2 cellular contexts compared by ENCODE assay signal in genomic region chr1:153945795-153946621, GRCh38.
A peak's percentile ranks its signal among the peaks of the same experiment; 100 is the strongest.
TF ChIP-seq lines count a peak whose summit lies in the region.

No MANE protein-coding gene starts in this region.

TF ChIP-seq in A549, 52 proteins besides CTCF, POLR2A, EP300 and RAD21:
- peak; percentile 53 to 85; a peak in 3 of 5 replicates for TF ChIP-seq JUN (IDR thresholded peaks at IDR 0.05)
- TF ChIP-seq USF2 (IDR thresholded peaks at IDR 0.05), result peak; percentile 57; the same call in 1 of the 2 replicates
- TF ChIP-seq ESRRA (IDR thresholded peaks at IDR 0.05; ENCODE audit: borderline replicate concordance, low read length), result no peak
- TF ChIP-seq PHF8 (IDR thresholded peaks at IDR 0.05; ENCODE audit: borderline replicate concordance, low read depth), result 0 out of 2 replicates have a peak, but pooled peaks have one; percentile 20
- no peak for TF ChIP-seq CHD4 (IDR thresholded peaks at IDR 0.05; ENCODE audit: borderline replicate concordance)
- no peak for TF ChIP-seq NR3C1 (IDR thresholded peaks at IDR 0.05)
- TF ChIP-seq HOXB13 (CRISPR knock-in tag; IDR thresholded peaks at IDR 0.05; ENCODE audit: low read depth), result no peak
- no peak for TF ChIP-seq RCOR1 (IDR thresholded peaks at IDR 0.05; ENCODE audit: low read depth, low read length)
- TF ChIP-seq SMC3 (IDR thresholded peaks at IDR 0.05), result no peak
- peak; percentile 52; the same call in 1 of the 2 replicates for TF ChIP-seq MAX (IDR thresholded peaks at IDR 0.05)
- TF ChIP-seq REST (IDR thresholded peaks at IDR 0.05), result 0 out of 2 replicates have a peak, but pooled peaks have one; percentile 9
- no peak for TF ChIP-seq MAFK (IDR thresholded peaks at IDR 0.05; ENCODE audit: partially characterized antibody)
- no peak for TF ChIP-seq EHF (CRISPR knock-in tag; IDR thresholded peaks at IDR 0.05)

TF ChIP-seq in H1, 55 proteins besides CTCF, POLR2A, EP300 and RAD21:
- no peak; a peak in 1 of 4 replicates for TF ChIP-seq HDAC2 (IDR thresholded peaks at IDR 0.05; ENCODE audit: borderline replicate concordance in 1 of 2, low read depth in 2 of 2, low read length in 2 of 2)
- no peak for TF ChIP-seq HDAC6 (IDR thresholded peaks at IDR 0.05; ENCODE audit: low read depth, low read length)
- no peak for TF ChIP-seq CBX5 (IDR thresholded peaks at IDR 0.05; ENCODE audit: low read depth, low read length)
- no peak for TF ChIP-seq BCL11A (IDR thresholded peaks at IDR 0.05; ENCODE audit: low read depth in 2 of 2, low read length in 2 of 2)
- no peak for TF ChIP-seq ZNF274 (IDR thresholded peaks at IDR 0.05; ENCODE audit: borderline replicate concordance, extremely low read depth, low read length)
- no peak for TF ChIP-seq RXRA (IDR thresholded peaks at IDR 0.05; ENCODE audit: insufficient read depth, low read depth, low read length)
- no peak for TF ChIP-seq BACH1 (IDR thresholded peaks at IDR 0.05; ENCODE audit: low read length)
- TF ChIP-seq CHD2 (IDR thresholded peaks at IDR 0.05; ENCODE audit: low read length), result no peak
- no peak for TF ChIP-seq NANOG (IDR thresholded peaks at IDR 0.05; ENCODE audit: insufficient read depth, low read depth, low read length, poor library complexity, severe bottlenecking)
- TF ChIP-seq POU5F1 (IDR thresholded peaks at IDR 0.05; ENCODE audit: low read depth, low read length), result no peak
- TF ChIP-seq SP2 (IDR thresholded peaks at IDR 0.05; ENCODE audit: low read length), result no peak
- peak in 1 of 2 experiments; percentile 15; a peak in 2 of 4 replicates for TF ChIP-seq SIN3A (conservative IDR thresholded peaks at IDR 0.05 in 1 of 2, IDR thresholded peaks at IDR 0.05 in 1 of 2; ENCODE audit: low read depth in 1 of 2, low read length in 2 of 2)
- no peak for TF ChIP-seq CHD1 (IDR thresholded peaks at IDR 0.05; ENCODE audit: low read depth, low read length)
- TF ChIP-seq SUZ12 (IDR thresholded peaks at IDR 0.05; ENCODE audit: low read length), result no peak
- no peak for TF ChIP-seq GABPA (IDR thresholded peaks at IDR 0.05; ENCODE audit: borderline replicate concordance, insufficient read depth, low read length)
- no peak for TF ChIP-seq SP1 (IDR thresholded peaks at IDR 0.05; ENCODE audit: low read depth, low read length)
- TF ChIP-seq RFX5 (IDR thresholded peaks at IDR 0.05; ENCODE audit: borderline replicate concordance, low read depth, low read length), result no peak
- no peak for TF ChIP-seq ATF3 (IDR thresholded peaks at IDR 0.05; ENCODE audit: insufficient read depth, low read depth, low read length)
- peak; percentile 52; the same call in 1 of the 2 replicates for TF ChIP-seq CREB1 (IDR thresholded peaks at IDR 0.05)
- no peak for TF ChIP-seq NRF1 (IDR thresholded peaks at IDR 0.05; ENCODE audit: low read depth, low read length)
- TF ChIP-seq JUND (IDR thresholded peaks at IDR 0.05; ENCODE audit: low read length), result no peak
- TF ChIP-seq TAF7 (optimal IDR thresholded peaks at IDR 0.05; ENCODE audit: borderline replicate concordance, low read depth, low read length), result no peak
- TF ChIP-seq SP4 (IDR thresholded peaks at IDR 0.05; ENCODE audit: low read length), result no peak
- TF ChIP-seq MAFK (IDR thresholded peaks at IDR 0.05; ENCODE audit: low read depth, low read length), result no peak
- no peak for TF ChIP-seq RNF2 (IDR thresholded peaks at IDR 0.05; ENCODE audit: borderline replicate concordance, low read depth, low read length, missing control alignments, poor library complexity, severe bottlenecking)
- TF ChIP-seq BRCA1 (IDR thresholded peaks at IDR 0.05; ENCODE audit: low read depth, low read length), result no peak
- no peak for TF ChIP-seq TEAD4 (IDR thresholded peaks at IDR 0.05; ENCODE audit: low read depth, low read length)
- no peak for TF ChIP-seq CTBP2 (IDR thresholded peaks at IDR 0.05; ENCODE audit: borderline replicate concordance, insufficient read depth, insufficient read length, low read length)
- TF ChIP-seq KDM5A (IDR thresholded peaks at IDR 0.05; ENCODE audit: low read length), result no peak
- TF ChIP-seq EZH2 (IDR thresholded peaks at IDR 0.05; ENCODE audit: low read depth, low read length, severe bottlenecking), result no peak
- no peak for TF ChIP-seq TCF12 (IDR thresholded peaks at IDR 0.05; ENCODE audit: low read depth, low read length)
- TF ChIP-seq EGR1 (IDR thresholded peaks at IDR 0.05; ENCODE audit: borderline replicate concordance, low read depth, low read length), result no peak
- TF ChIP-seq CBX8 (IDR thresholded peaks at IDR 0.05; ENCODE audit: borderline replicate concordance, low read depth, low read length), result no peak
- peak; percentile 76 for TF ChIP-seq PHF8 (conservative IDR thresholded peaks at IDR 0.05; ENCODE audit: low read depth, low read length)
- no peak for TF ChIP-seq ATF2 (IDR thresholded peaks at IDR 0.05; ENCODE audit: low read length)
- no peak for TF ChIP-seq CHD7 (IDR thresholded peaks at IDR 0.05; ENCODE audit: insufficient replicate concordance, low read length)
- no peak for TF ChIP-seq POLR2AphosphoS5 (IDR thresholded peaks at IDR 0.05; ENCODE audit: low read depth, low read length)
- TF ChIP-seq KDM1A (IDR thresholded peaks at IDR 0.05; ENCODE audit: borderline replicate concordance, low read length), result no peak
- TF ChIP-seq YY1 (IDR thresholded peaks at IDR 0.05; ENCODE audit: low read depth, low read length), result peak; percentile 16; the same call in 1 of the 2 replicates
- TF ChIP-seq GTF2F1 (IDR thresholded peaks at IDR 0.05; ENCODE audit: borderline replicate concordance, low read depth, low read length), result no peak
- TF ChIP-seq FOSL1 (IDR thresholded peaks at IDR 0.05; ENCODE audit: insufficient read depth, low read depth, low read length), result no peak
- TF ChIP-seq E2F6 (IDR thresholded peaks at IDR 0.05), result no peak
- TF ChIP-seq TAF1 (IDR thresholded peaks at IDR 0.05; ENCODE audit: low read depth, low read length), result no peak; the same call in 1 of the 2 replicates
- TF ChIP-seq JUN (IDR thresholded peaks at IDR 0.05; ENCODE audit: low read depth, low read length), result no peak
- TF ChIP-seq MAX (IDR thresholded peaks at IDR 0.05), result peak; percentile 45; the same call in 1 of the 2 replicates
- TF ChIP-seq SAP30 (IDR thresholded peaks at IDR 0.05; ENCODE audit: insufficient read depth, insufficient replicate concordance, low read length), result peak; percentile 5
- TF ChIP-seq USF2 (IDR thresholded peaks at IDR 0.05; ENCODE audit: low read length), result no peak
- no peak for TF ChIP-seq SIX5 (IDR thresholded peaks at IDR 0.05; ENCODE audit: low read depth, low read length)
- no peak for TF ChIP-seq SRF (IDR thresholded peaks at IDR 0.05; ENCODE audit: low read depth, low read length)
- TF ChIP-seq TBP (IDR thresholded peaks at IDR 0.05; ENCODE audit: low read depth, low read length), result no peak
- peak; percentile 79 for TF ChIP-seq KDM4A (IDR thresholded peaks at IDR 0.05; ENCODE audit: low read depth, low read length, severe bottlenecking)
- no peak for TF ChIP-seq ASH2L (IDR thresholded peaks at IDR 0.05; ENCODE audit: low read length)
- TF ChIP-seq CEBPB (IDR thresholded peaks at IDR 0.05; ENCODE audit: low read depth, low read length), result no peak
- TF ChIP-seq SIRT6 (IDR thresholded peaks at IDR 0.05; ENCODE audit: low read length), result no peak
- TF ChIP-seq RBBP5 (IDR thresholded peaks at IDR 0.05; ENCODE audit: borderline replicate concordance, low read depth, low read length), result peak; percentile 56; the same call in 1 of the 2 replicates
